In genomic region chr15:64841258-64842098, GRCh38 we compare ENCODE assay signal across 8 cellular contexts. TPM values are rescaled to one million over a fixed set of nuclear protein-coding genes. Genes with fewer than 3 reads are reported as not detected.
DNase-seq lines count a peak whose midpoint lies in the region; ATAC-seq, FAIRE-seq and TF ChIP-seq lines count a peak whose summit lies in the region.

PLEKHO2 (plus strand) TSS chr15:64841915; CDS start chr15:64842017, 102 bp downstream.

- H3K4me1 ChIP-seq in CD8-positive, alpha-beta memory T cell (ENCODE audit: insufficient read depth, low read length): peaks cover 79% of the 10 kb centered on the region
- H3K4me1 ChIP-seq in H1 (replicated peaks in 1 of 4; ENCODE audit: control insufficient read depth in 3 of 4, insufficient read depth in 4 of 4, low read length in 3 of 4) (peaks cover 13 to 25% (median 17%) of the 10 kb centered on the region in 4 experiments; a peak in 6 of 7 replicates), mesenchymal stem cell (ENCODE audit: control insufficient read depth, insufficient read depth, low read depth, low read length) (peaks cover 38% of the 10 kb centered on the region)

- no peaks in the 10 kb centered on the region for H3K27me3 ChIP-seq in CD8-positive, alpha-beta memory T cell (ENCODE audit: insufficient read depth, low read length, poor library complexity, severe bottlenecking)
- H3K27me3 ChIP-seq in H1 (replicated peaks in 1 of 4; ENCODE audit: control insufficient read depth in 3 of 4, extremely low read depth in 1 of 4, insufficient read depth in 3 of 4, low read length in 3 of 4): no peaks in the 10 kb centered on the region
- no peaks in the 10 kb centered on the region for H3K27me3 ChIP-seq in mesenchymal stem cell (ENCODE audit: control insufficient read depth in 1 of 2, insufficient read depth in 1 of 2, low read length in 2 of 2)

- H2AFZ ChIP-seq in H1 (ENCODE audit: low read length) (no peak within 1 kb of the TSS), mesenchymal stem cell (ENCODE audit: low read depth, low read length) (peak within 1 kb of the TSS; percentile 66)

- DNase-seq in CD8-positive, alpha-beta memory T cell: peak; percentile 82 to 95 (median 90)
- DNase-seq in HS-5 (ENCODE audit: low read depth) (peak; percentile 58), NOMO-1 treated with dmso at 0.1 percent for 144 hours (lab: John Stamatoyannopoulos, UW; ENCODE audit: unreplicated experiment) (peak; percentile 98), H1 (ENCODE audit: low read depth in 1 of 2, low spot score in 2 of 2) (peak; percentile 87 to 94), mesenchymal stem cell (peak; percentile 96)
- DNase-seq in activated CD8-positive, alpha-beta memory T cell treated with anti-CD3 and anti-CD28 coated beads for 48 hours (ENCODE audit: low read depth in 2 of 3, low spot score in 2 of 3): peak; percentile 61 to 78 (median 69)
- peak; percentile 69 for DNase-seq in stimulated activated CD8-positive, alpha-beta memory T cell treated with anti-CD3 and anti-CD28 coated beads, Interleukin-12 subunit alpha, Interleukin-12 subunit beta, amount 100 ng/mL, for 24 hours (ENCODE audit: extremely low read depth)

- peaks cover 72 to 85% (median 85%) of the 10 kb centered on the region in 3 donors for H3K4me1 Mint-ChIP-seq in CD8-positive, alpha-beta memory T cell

- POLR2A ChIA-PET in CD8-positive, alpha-beta memory T cell (lab: Charles Lee): interaction anchor here (0.6 to 2.8 kb wide), 3 partner anchors 16 to 1564 kb away, joined by 3 to 30 read pairs (median 6); partner anchors contain the start of genes APH1B and PIF1
- POLR2A ChIA-PET in H1 (lab: Charles Lee; ENCODE audit: partially characterized antibody): interaction anchor here (0.6 to 17.0 kb wide), 24 partner anchors 9 to 155 kb away, joined by 3 to 381 read pairs (median 4); partner anchors contain the start of gene PIF1

- peaks cover 10 to 22% of the 10 kb centered on the region in 2 experiments for H4K20me1 ChIP-seq in H1 (replicated peaks in 1 of 2; ENCODE audit: control insufficient read depth in 1 of 2, insufficient read depth in 2 of 2, low read length in 2 of 2)

- H2BK120ac ChIP-seq in H1 (replicated peaks; ENCODE audit: low read depth, low read length): peak within 1 kb of the TSS; percentile 26
- H2BK120ac ChIP-seq in mesenchymal stem cell (ENCODE audit: low read depth, low read length): peak within 1 kb of the TSS; percentile 92

- peak within 1 kb of the TSS; percentile 36 for H4K91ac ChIP-seq in H1 (replicated peaks; ENCODE audit: insufficient read length, low read length)
- peak within 1 kb of the TSS; percentile 94 for H4K91ac ChIP-seq in mesenchymal stem cell (ENCODE audit: low read length)

- H2BK5ac ChIP-seq in H1 (ENCODE audit: low read depth, low read length): peak within 1 kb of the TSS; percentile 83
- peak within 1 kb of the TSS; percentile 22 for H2BK5ac ChIP-seq in mesenchymal stem cell (ENCODE audit: low read depth, low read length, poor library complexity, severe bottlenecking)

- FAIRE-seq in H1 (lab: Jason Lieb, UNC): no peak

- H3K4me2 ChIP-seq in H1 (ENCODE audit: insufficient read depth in 1 of 2, low read depth in 2 of 2, low read length in 2 of 2): peak within 1 kb of the TSS; percentile 97 to 98
- H3K4me2 ChIP-seq in mesenchymal stem cell (ENCODE audit: low read length, poor library complexity, severe bottlenecking): peak within 1 kb of the TSS; percentile 94

- peak within 1 kb of the TSS; percentile 71 for H3K4ac ChIP-seq in H1 (replicated peaks; ENCODE audit: insufficient read length, low read depth, low read length)
- H3K4ac ChIP-seq in mesenchymal stem cell (ENCODE audit: low read depth in 1 of 2, low read length in 2 of 2): peak within 1 kb of the TSS; percentile 73 to 85

- peak within 1 kb of the TSS; percentile 90; the same call in 1 of the 2 replicates for H2BK12ac ChIP-seq in H1 (ENCODE audit: low read depth, low read length)
- H2BK12ac ChIP-seq in mesenchymal stem cell (ENCODE audit: low read length in 2 of 2): peak within 1 kb of the TSS; percentile 65 to 89

- TF ChIP-seq EP300 in H1 (IDR thresholded peaks at IDR 0.05; ENCODE audit: borderline replicate concordance in 1 of 2, low read depth in 2 of 2, low read length in 2 of 2): no peak

- H2BK20ac ChIP-seq in H1 (ENCODE audit: low read length): no peak within 1 kb of the TSS; the same call in 1 of the 2 replicates

- CTCF ChIA-PET in CD8-positive, alpha-beta memory T cell (lab: Charles Lee): interaction anchor here (0.6 to 2.8 kb wide), 14 partner anchors 9 to 747 kb away, joined by 3 to 39 read pairs (median 4); partner anchors contain the start of gene PIF1
- CTCF ChIA-PET in H1 (lab: Charles Lee; ENCODE audit: partially characterized antibody): interaction anchor here (0.6 to 2.6 kb wide), 15 partner anchors 10 to 245 kb away, joined by 3 to 22 read pairs (median 4); partner anchors contain the start of gene ANKDD1A

- H4K8ac ChIP-seq in H1 (ENCODE audit: extremely low read depth, insufficient read depth, low read length) (peak within 1 kb of the TSS; percentile 86), mesenchymal stem cell (ENCODE audit: low read length) (peak within 1 kb of the TSS; percentile 96)

- H3K18ac ChIP-seq in H1 (ENCODE audit: extremely low read depth, low read length) (peak within 1 kb of the TSS; percentile 96), mesenchymal stem cell (ENCODE audit: low read depth in 1 of 2, low read length in 2 of 2) (peak within 1 kb of the TSS; percentile 93 to 97)

- peaks cover 15% of the 10 kb centered on the region for H3K23me2 ChIP-seq in H1 (ENCODE audit: low read depth, low read length)

- H3K36me3 ChIP-seq in CD8-positive, alpha-beta memory T cell (ENCODE audit: insufficient read depth, low read length): peaks cover under 1% of the 10 kb centered on the region
- H3K36me3 ChIP-seq in H1 (ENCODE audit: control insufficient read depth in 2 of 4, insufficient read depth in 4 of 4, low read length in 3 of 4) (no peaks in the 10 kb centered on the region), mesenchymal stem cell (ENCODE audit: control insufficient read depth in 1 of 2, insufficient read depth in 2 of 2, low read depth in 1 of 2, low read length in 2 of 2) (peaks cover 0 to under 1% of the 10 kb centered on the region in 2 experiments)

- peak within 1 kb of the TSS; percentile 86 to 99 (median 96) for H3K27ac Mint-ChIP-seq in CD8-positive, alpha-beta memory T cell

- no peaks in the 10 kb centered on the region for H3K9me3 ChIP-seq in CD8-positive, alpha-beta memory T cell (ENCODE audit: low read length)
- H3K9me3 ChIP-seq in H1 (ENCODE audit: insufficient read depth in 2 of 2, low read depth in 1 of 2, low read length in 1 of 2) (no peaks in the 10 kb centered on the region), mesenchymal stem cell (ENCODE audit: control insufficient read depth, low read length) (no peaks in the 10 kb centered on the region)

- peaks cover 4 to 44% of the 10 kb centered on the region in 2 experiments for H3K79me2 ChIP-seq in H1 (ENCODE audit: control insufficient read depth in 1 of 2, insufficient read depth in 2 of 2, low read length in 2 of 2)

- peaks cover 0 to 17% (median 0%) of the 10 kb centered on the region in 3 donors for H3K36me3 Mint-ChIP-seq in CD8-positive, alpha-beta memory T cell

- H3K79me1 ChIP-seq in H1 (ENCODE audit: low read depth, low read length): peaks cover 25% of the 10 kb centered on the region
- peaks cover 7% of the 10 kb centered on the region for H3K79me1 ChIP-seq in mesenchymal stem cell (replicated peaks; ENCODE audit: low read length, poor library complexity, severe bottlenecking)

- H3K14ac ChIP-seq in H1 (ENCODE audit: insufficient read length) (no peak within 1 kb of the TSS), mesenchymal stem cell (ENCODE audit: low read length in 2 of 2) (peak within 1 kb of the TSS; percentile 79 to 82)

- TF ChIP-seq CTCF in H1 (IDR thresholded peaks at IDR 0.05; ENCODE audit: control extremely low read depth in 1 of 3, insufficient read depth in 1 of 3, low read depth in 1 of 3, low read length in 3 of 3): peak; percentile 20 to 30 (median 28); a peak in 2 of 4 replicates

- H3K56ac ChIP-seq in H1 (replicated peaks; ENCODE audit: insufficient read length, low read depth, low read length): peak within 1 kb of the TSS; percentile 74

- H2AK5ac ChIP-seq in H1 (ENCODE audit: low read depth, low read length) (peak within 1 kb of the TSS; percentile 61; the same call in 1 of the 2 replicates), mesenchymal stem cell (ENCODE audit: low read length, severe bottlenecking) (peak within 1 kb of the TSS; percentile 59)

- peak within 1 kb of the TSS; percentile 77 for H3K27ac ChIP-seq in CD8-positive, alpha-beta memory T cell (ENCODE audit: low read depth, low read length)
- H3K27ac ChIP-seq in H1 (ENCODE audit: low read depth, low read length): peak within 1 kb of the TSS; percentile 59; the same call in 1 of the 2 replicates
- H3K27ac ChIP-seq in mesenchymal stem cell (ENCODE audit: low read length, poor library complexity, severe bottlenecking): peak within 1 kb of the TSS; percentile 77

- H2BK15ac ChIP-seq in H1 (ENCODE audit: low read length) (no peak within 1 kb of the TSS; the same call in 1 of the 2 replicates), mesenchymal stem cell (ENCODE audit: low read depth, poor library complexity, severe bottlenecking) (peak within 1 kb of the TSS; percentile 89)

- ATAC-seq in GM19463 (IDR thresholded peaks at IDR 0.05; ENCODE audit: unreplicated experiment): peak; percentile 64

- H3K23ac ChIP-seq in H1 (ENCODE audit: insufficient read length) (no peak within 1 kb of the TSS), mesenchymal stem cell (ENCODE audit: low read length in 2 of 2) (peak within 1 kb of the TSS; percentile 37 to 38)

- peak; percentile 63 to 64 for TF ChIP-seq POLR2A in H1 (IDR thresholded peaks at IDR 0.05; ENCODE audit: control extremely low read depth in 1 of 2, low read depth in 2 of 2, low read length in 2 of 2)

- H3K4me3 Mint-ChIP-seq in CD8-positive, alpha-beta memory T cell: peak within 1 kb of the TSS; percentile 77 to 99 (median 97)

- H3K4me3 ChIP-seq in CD8-positive, alpha-beta memory T cell (ENCODE audit: low read length): peak within 1 kb of the TSS; percentile 93
- H3K4me3 ChIP-seq in H1 (ENCODE audit: extremely low read depth in 1 of 4, insufficient read depth in 2 of 4, low read depth in 3 of 4, low read length in 4 of 4) (peak within 1 kb of the TSS; percentile 90 to 99 (median 92)), mesenchymal stem cell (ENCODE audit: insufficient read depth in 1 of 2, low read depth in 1 of 2, low read length in 2 of 2) (peak within 1 kb of the TSS; percentile 92 to 99)

- H4K5ac ChIP-seq in H1 (ENCODE audit: insufficient read length, low read depth, low read length): peak within 1 kb of the TSS; percentile 91

- peak within 1 kb of the TSS; percentile 66 to 82 (median 78) for H3K9ac ChIP-seq in H1 (replicated peaks in 1 of 4; ENCODE audit: extremely low read depth in 1 of 4, low read depth in 3 of 4, low read length in 3 of 4)
- peak within 1 kb of the TSS; percentile 95 for H3K9ac ChIP-seq in mesenchymal stem cell (ENCODE audit: low read length)

- peak; percentile 11 to 15; a peak in 3 of 4 replicates for TF ChIP-seq RAD21 in H1 (IDR thresholded peaks at IDR 0.05 in 1 of 2, conservative IDR thresholded peaks at IDR 0.05 in 1 of 2; ENCODE audit: low read depth in 2 of 2, low read length in 2 of 2)

- 0% methylated on average over 7 of the region's 79 CpGs; no CpG with 5 or more reads in 1 of the 2 experiments for WGBS in H1 (ENCODE audit: extremely low coverage in 1 of 2, insufficient coverage in 1 of 2, insufficient read length in 1 of 2, insufficient replicate concordance in 2 of 2, low coverage in 1 of 2, low lambda C conversion rate in 2 of 2, missing lambda C conversion rate in 1 of 2), 2 experiments
- WGBS in mesenchymal stem cell: 0% methylated on average over 40 of the region's 79 CpGs

- H3K9me3 Mint-ChIP-seq in CD8-positive, alpha-beta memory T cell: no peaks in the 10 kb centered on the region

- H3K27me3 Mint-ChIP-seq in CD8-positive, alpha-beta memory T cell: peaks cover 0 to 1% of the 10 kb centered on the region in 2 donors

RNA-seq across cellular contexts. Expression of gene PLEKHO2, which starts in this region (rescaled TPM):
- 10 to 100 TPM; 15.8 to 16.1 TPM for total RNA-seq in CD8-positive, alpha-beta memory T cell
- 33.3 TPM for polyA plus RNA-seq in CD8-positive, alpha-beta memory T cell
- total RNA-seq in H1 (2021; fragmentation: NEBNext Ultra II Directional; extraction: Animal tissue kit (Norgen Biotek cat#: 25700)): 20.1 and 20.3 TPM in 2 replicates
- polyA plus RNA-seq in H1 (2011; rRNA removed): 16.9 and 19.7 TPM in 2 replicates
- 16.6 TPM for polyA plus RNA-seq in H1 (2011; cell fraction: cytosol; rRNA removed)
- polyA plus RNA-seq in H1 (2011; cell fraction: nucleus; rRNA removed): 31.1 TPM
- 18.9 to 22.4 TPM (median 21.2 TPM) in 4 replicates for polyA plus RNA-seq in H1 (2012, experiment 1 of 2)
- polyA plus RNA-seq in H1 (2012, experiment 2 of 2): 20.6 TPM
- polyA plus RNA-seq in H1 (2013, experiment 1 of 2): 12.5 TPM
- 12.7 TPM for polyA plus RNA-seq in H1 (2013, experiment 2 of 2)
- polyA minus RNA-seq in H1 (2011; rRNA and poly(A)+ RNA removed): 13.3 and 19.6 TPM in 2 replicates
- 14.6 TPM for polyA minus RNA-seq in H1 (2011; cell fraction: cytosol; rRNA and poly(A)+ RNA removed)
- 11.1 TPM for polyA minus RNA-seq in H1 (2011; cell fraction: nucleus; rRNA and poly(A)+ RNA removed)
- 16.3 TPM for polyA plus RNA-seq in mesenchymal stem cell (2013, experiment 1 of 2)
- polyA plus RNA-seq in mesenchymal stem cell (2013, experiment 2 of 2): 17.0 TPM

Comparison
In these comparisons a context has a peak if more than half of its experiments do, and no peak if none do; other contexts are left out.
1. Peak in every context shown above with its lines: DNase-seq, ATAC-seq, H3K4me3 ChIP-seq and H3K27ac ChIP-seq.